Comparison of ENCODE assay signal across 1 cellular context in genomic region chr3:124431585-124431984, GRCh38.
TF ChIP-seq lines count a peak whose summit lies in the region.

No MANE protein-coding gene starts in this region.

TF ChIP-seq in HEK293, 187 proteins besides CTCF, POLR2A, EP300 and RAD21 (continued from another document):
- no peak for TF ChIP-seq ZBTB10 (tag by site-specific recombination; IDR thresholded peaks at IDR 0.05)
- TF ChIP-seq ZNF274 (IDR thresholded peaks at IDR 0.05; ENCODE audit: low read length), result no peak
- no peak for TF ChIP-seq ZNF274 (tag by site-specific recombination; IDR thresholded peaks at IDR 0.05; ENCODE audit: borderline replicate concordance)
- TF ChIP-seq KLF1 (tag by site-specific recombination; IDR thresholded peaks at IDR 0.05), result no peak
- no peak for TF ChIP-seq ZNF561 (tag by site-specific recombination; IDR thresholded peaks at IDR 0.05; ENCODE audit: borderline replicate concordance)
- no peak for TF ChIP-seq ZNF157 (tag by site-specific recombination; IDR thresholded peaks at IDR 0.05)
- no peak for TF ChIP-seq ZNF138 (tag by site-specific recombination; IDR thresholded peaks at IDR 0.05; ENCODE audit: borderline replicate concordance)
- TF ChIP-seq ZBTB21 (tag by site-specific recombination; IDR thresholded peaks at IDR 0.05), result no peak
- 0 out of 2 replicates have a peak, but pooled peaks have one; percentile 27 for TF ChIP-seq GLI2 (tag by site-specific recombination; IDR thresholded peaks at IDR 0.05; ENCODE audit: borderline replicate concordance, low read depth)
- TF ChIP-seq TRIM28 (IDR thresholded peaks at IDR 0.05; ENCODE audit: borderline replicate concordance, low read length), result no peak
- peak; percentile 83 for TF ChIP-seq ZNF362 (tag by site-specific recombination; IDR thresholded peaks at IDR 0.05)
- TF ChIP-seq ZNF785 (tag by site-specific recombination; IDR thresholded peaks at IDR 0.05), result no peak
- no peak for TF ChIP-seq ZNF169 (tag by site-specific recombination; IDR thresholded peaks at IDR 0.05)
- no peak for TF ChIP-seq ZSCAN23 (tag by site-specific recombination; IDR thresholded peaks at IDR 0.05)
- TF ChIP-seq ZNF140 (tag by site-specific recombination; IDR thresholded peaks at IDR 0.05), result no peak
- TF ChIP-seq ZNF48 (tag by site-specific recombination; IDR thresholded peaks at IDR 0.05), result no peak
- TF ChIP-seq ZNF449 (tag by site-specific recombination; IDR thresholded peaks at IDR 0.05), result no peak
- no peak for TF ChIP-seq KLF9 (tag by site-specific recombination; IDR thresholded peaks at IDR 0.05; ENCODE audit: low read depth)
- TF ChIP-seq SP2 (tag by site-specific recombination; IDR thresholded peaks at IDR 0.05), result 0 out of 2 replicates have a peak, but pooled peaks have one; percentile 14
- no peak for TF ChIP-seq WT1 (tag by site-specific recombination; IDR thresholded peaks at IDR 0.05)
- no peak for TF ChIP-seq ZBTB6 (tag by site-specific recombination; IDR thresholded peaks at IDR 0.05)
- TF ChIP-seq BCL11A (tag by site-specific recombination; IDR thresholded peaks at IDR 0.05; ENCODE audit: low read depth), result peak; percentile 85
- TF ChIP-seq MEIS1 (CRISPR knock-in tag; IDR thresholded peaks at IDR 0.05; ENCODE audit: borderline replicate concordance), result no peak
- no peak for TF ChIP-seq ZNF791 (tag by site-specific recombination; IDR thresholded peaks at IDR 0.05)
- TF ChIP-seq ZSCAN18 (tag by site-specific recombination; IDR thresholded peaks at IDR 0.05), result no peak
- TF ChIP-seq PRDM2 (tag by site-specific recombination; IDR thresholded peaks at IDR 0.05; ENCODE audit: borderline replicate concordance), result no peak
- no peak for TF ChIP-seq ZNF529 (tag by site-specific recombination; IDR thresholded peaks at IDR 0.05; ENCODE audit: insufficient replicate concordance)
- TF ChIP-seq INSM2 (tag by site-specific recombination; IDR thresholded peaks at IDR 0.05), result peak; percentile 44; the same call in 1 of the 2 replicates
- TF ChIP-seq ZNF639 (tag by site-specific recombination; IDR thresholded peaks at IDR 0.05), result 0 out of 2 replicates have a peak, but pooled peaks have one; percentile 29
- no peak for TF ChIP-seq ZNF404 (tag by site-specific recombination; IDR thresholded peaks at IDR 0.05)
- TF ChIP-seq KLF16 (tag by site-specific recombination; IDR thresholded peaks at IDR 0.05), result no peak
- TF ChIP-seq ZNF221 (tag by site-specific recombination; IDR thresholded peaks at IDR 0.05; ENCODE audit: borderline replicate concordance), result no peak
- peak; percentile 42; the same call in 1 of the 2 replicates for TF ChIP-seq KLF10 (tag by site-specific recombination; IDR thresholded peaks at IDR 0.05)
